In genomic region chr20:52809003-52809402, GRCh38 we compare ENCODE assay signal across 8 cellular contexts.
"Had no signal": no experiment of that assay in that cellular context is flagged by ENCODE, and none has a peak within 500 bp of the region (broad histone marks: within the 10 kb centered on the region; RNA-seq: fewer than 3 reads in every experiment).

No MANE protein-coding gene starts in this region.

- ATAC-seq: HepG2 had no signal

- H3K4me3 ChIP-seq: GM23248 had no signal

- DNase-seq: GM23248, GOT3, H7, HCEC 1CT, KBM-7 had no signal

- H3K27ac Mint-ChIP-seq: IgD-negative memory B cell had no signal

- H2AFZ ChIP-seq: GM23248 had no signal

- H3K36me3 Mint-ChIP-seq: IgD-negative memory B cell had no signal

- H3K4me3 Mint-ChIP-seq: IgD-negative memory B cell had no signal

- H3K4me1 Mint-ChIP-seq: IgD-negative memory B cell had no signal

- H3K9ac ChIP-seq: GM23248 had no signal

- H3K27ac ChIP-seq: GM23248, HL-60 had no signal
